1 cellular context compared by ENCODE assay signal in the genomic region with DNA sequence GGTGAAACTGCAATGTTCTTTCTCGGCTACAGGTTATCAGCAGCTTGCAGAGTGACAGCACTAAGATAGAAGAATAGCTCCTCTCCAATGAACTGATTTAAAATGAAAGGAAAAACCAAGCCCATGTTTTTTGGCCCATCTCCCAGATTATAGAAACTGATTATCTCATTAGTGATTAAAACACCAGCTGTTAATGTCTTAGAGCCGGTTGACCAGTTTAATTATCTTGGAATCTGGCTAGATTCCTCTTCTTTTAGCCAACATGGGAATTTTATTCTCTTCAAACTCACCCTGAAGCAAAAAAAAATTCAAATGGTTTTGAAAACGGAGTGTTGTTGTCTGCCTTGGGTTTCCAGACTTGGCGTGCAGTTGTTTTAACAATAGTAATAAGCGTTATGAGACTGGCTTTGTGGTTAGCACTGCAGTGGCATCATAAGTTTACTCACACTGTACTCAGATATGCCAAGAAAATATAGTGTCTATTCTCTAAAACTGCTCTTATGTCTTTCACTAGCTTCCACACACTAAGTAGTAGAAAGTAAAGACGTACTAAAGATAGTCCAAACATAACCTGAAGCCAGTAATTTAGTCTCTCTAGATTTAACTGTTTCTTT.
TF ChIP-seq lines count a peak whose summit lies in the region.

No MANE protein-coding gene starts in this region.

TF ChIP-seq in GM12878, 131 proteins besides CTCF, POLR2A, EP300 and RAD21 (continued from another document):
- TF ChIP-seq, protein P1, sequence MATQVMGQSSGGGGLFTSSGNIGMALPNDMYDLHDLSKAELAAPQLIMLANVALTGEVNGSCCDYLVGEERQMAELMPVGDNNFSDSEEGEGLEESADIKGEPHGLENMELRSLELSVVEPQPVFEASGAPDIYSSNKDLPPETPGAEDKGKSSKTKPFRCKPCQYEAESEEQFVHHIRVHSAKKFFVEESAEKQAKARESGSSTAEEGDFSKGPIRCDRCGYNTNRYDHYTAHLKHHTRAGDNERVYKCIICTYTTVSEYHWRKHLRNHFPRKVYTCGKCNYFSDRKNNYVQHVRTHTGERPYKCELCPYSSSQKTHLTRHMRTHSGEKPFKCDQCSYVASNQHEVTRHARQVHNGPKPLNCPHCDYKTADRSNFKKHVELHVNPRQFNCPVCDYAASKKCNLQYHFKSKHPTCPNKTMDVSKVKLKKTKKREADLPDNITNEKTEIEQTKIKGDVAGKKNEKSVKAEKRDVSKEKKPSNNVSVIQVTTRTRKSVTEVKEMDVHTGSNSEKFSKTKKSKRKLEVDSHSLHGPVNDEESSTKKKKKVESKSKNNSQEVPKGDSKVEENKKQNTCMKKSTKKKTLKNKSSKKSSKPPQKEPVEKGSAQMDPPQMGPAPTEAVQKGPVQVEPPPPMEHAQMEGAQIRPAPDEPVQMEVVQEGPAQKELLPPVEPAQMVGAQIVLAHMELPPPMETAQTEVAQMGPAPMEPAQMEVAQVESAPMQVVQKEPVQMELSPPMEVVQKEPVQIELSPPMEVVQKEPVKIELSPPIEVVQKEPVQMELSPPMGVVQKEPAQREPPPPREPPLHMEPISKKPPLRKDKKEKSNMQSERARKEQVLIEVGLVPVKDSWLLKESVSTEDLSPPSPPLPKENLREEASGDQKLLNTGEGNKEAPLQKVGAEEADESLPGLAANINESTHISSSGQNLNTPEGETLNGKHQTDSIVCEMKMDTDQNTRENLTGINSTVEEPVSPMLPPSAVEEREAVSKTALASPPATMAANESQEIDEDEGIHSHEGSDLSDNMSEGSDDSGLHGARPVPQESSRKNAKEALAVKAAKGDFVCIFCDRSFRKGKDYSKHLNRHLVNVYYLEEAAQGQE (IDR thresholded peaks at IDR 0.05; ENCODE audit: low read depth, low read length), result no peak
- no peak for TF ChIP-seq RB1 (IDR thresholded peaks at IDR 0.05; ENCODE audit: borderline replicate concordance)
- TF ChIP-seq MEF2A (IDR thresholded peaks at IDR 0.05; ENCODE audit: insufficient read depth, low read depth, low read length), result no peak
- TF ChIP-seq HDAC2 (IDR thresholded peaks at IDR 0.05), result no peak
- no peak for TF ChIP-seq ZSCAN29 (IDR thresholded peaks at IDR 0.05)
- TF ChIP-seq EZH2 (IDR thresholded peaks at IDR 0.05; ENCODE audit: borderline replicate concordance, control insufficient read depth, low read depth, low read length), result no peak
- TF ChIP-seq, protein P2, sequence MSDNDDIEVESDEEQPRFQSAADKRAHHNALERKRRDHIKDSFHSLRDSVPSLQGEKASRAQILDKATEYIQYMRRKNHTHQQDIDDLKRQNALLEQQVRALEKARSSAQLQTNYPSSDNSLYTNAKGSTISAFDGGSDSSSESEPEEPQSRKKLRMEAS (IDR thresholded peaks at IDR 0.05; ENCODE audit: low read depth, low read length), result no peak
- no peak for TF ChIP-seq ETV6 (conservative IDR thresholded peaks at IDR 0.05 in 1 of 2, IDR thresholded peaks at IDR 0.05 in 1 of 2; ENCODE audit: borderline replicate concordance in 1 of 2, low read depth in 1 of 2)
- no peak for TF ChIP-seq BRCA1 (IDR thresholded peaks at IDR 0.05; ENCODE audit: low read depth, low read length)
